Comparison of ENCODE assay signal across 1 cellular context in the genomic region with DNA sequence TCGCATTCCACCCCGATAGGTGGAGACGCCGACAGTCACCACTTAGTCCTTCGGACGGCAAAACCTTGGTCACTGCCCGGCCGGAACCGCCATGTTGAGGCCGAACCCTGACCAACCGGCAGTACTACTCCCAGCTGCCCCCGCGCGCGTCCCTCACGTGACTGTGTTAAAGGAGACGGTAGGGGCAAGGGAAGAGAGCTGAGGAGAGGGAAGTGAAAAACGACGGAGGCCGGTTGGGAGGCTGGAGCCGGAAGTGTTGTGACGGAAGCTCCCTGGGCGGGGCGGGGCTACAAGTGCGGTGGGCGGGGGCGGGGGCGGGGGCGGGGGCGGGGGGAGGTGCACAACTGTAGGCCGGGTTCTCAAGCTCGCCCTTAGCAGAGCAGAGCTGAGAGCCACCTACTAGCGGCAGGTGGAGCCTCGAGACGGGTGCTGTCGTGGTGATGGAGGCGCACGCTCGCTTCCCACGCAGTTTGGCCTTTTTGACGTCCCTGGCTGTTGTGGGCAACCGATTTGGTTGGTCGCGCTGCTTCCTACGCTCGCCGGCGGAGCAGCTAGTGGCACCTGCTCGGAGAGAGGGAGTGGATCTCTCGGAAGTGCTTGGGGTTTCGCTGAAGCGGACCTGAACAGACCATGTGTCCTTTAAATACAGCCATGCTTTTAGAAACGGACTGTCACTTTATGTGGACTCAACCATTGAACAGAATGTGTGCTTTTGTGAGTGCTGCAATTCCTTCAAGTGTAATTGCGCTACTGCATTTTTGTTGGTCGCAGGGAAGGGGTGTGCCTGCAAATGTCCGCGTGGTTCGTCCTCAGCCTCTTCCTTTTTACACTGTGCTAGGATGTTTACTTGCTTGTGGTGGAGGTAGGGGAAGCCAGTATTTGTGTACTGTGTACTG.
TF ChIP-seq lines count a peak whose summit lies in the region.

A gene with protein sequence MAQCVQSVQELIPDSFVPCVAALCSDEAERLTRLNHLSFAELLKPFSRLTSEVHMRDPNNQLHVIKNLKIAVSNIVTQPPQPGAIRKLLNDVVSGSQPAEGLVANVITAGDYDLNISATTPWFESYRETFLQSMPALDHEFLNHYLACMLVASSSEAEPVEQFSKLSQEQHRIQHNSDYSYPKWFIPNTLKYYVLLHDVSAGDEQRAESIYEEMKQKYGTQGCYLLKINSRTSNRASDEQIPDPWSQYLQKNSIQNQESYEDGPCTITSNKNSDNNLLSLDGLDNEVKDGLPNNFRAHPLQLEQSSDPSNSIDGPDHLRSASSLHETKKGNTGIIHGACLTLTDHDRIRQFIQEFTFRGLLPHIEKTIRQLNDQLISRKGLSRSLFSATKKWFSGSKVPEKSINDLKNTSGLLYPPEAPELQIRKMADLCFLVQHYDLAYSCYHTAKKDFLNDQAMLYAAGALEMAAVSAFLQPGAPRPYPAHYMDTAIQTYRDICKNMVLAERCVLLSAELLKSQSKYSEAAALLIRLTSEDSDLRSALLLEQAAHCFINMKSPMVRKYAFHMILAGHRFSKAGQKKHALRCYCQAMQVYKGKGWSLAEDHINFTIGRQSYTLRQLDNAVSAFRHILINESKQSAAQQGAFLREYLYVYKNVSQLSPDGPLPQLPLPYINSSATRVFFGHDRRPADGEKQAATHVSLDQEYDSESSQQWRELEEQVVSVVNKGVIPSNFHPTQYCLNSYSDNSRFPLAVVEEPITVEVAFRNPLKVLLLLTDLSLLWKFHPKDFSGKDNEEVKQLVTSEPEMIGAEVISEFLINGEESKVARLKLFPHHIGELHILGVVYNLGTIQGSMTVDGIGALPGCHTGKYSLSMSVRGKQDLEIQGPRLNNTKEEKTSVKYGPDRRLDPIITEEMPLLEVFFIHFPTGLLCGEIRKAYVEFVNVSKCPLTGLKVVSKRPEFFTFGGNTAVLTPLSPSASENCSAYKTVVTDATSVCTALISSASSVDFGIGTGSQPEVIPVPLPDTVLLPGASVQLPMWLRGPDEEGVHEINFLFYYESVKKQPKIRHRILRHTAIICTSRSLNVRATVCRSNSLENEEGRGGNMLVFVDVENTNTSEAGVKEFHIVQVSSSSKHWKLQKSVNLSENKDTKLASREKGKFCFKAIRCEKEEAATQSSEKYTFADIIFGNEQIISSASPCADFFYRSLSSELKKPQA (N-terminal part only) (minus strand): TSS at position 130 of the 896 bp plus-strand sequence. CDS start 364 bp downstream, outside the sequence.

TF ChIP-seq in HepG2, 621 proteins besides CTCF, POLR2A, EP300 and RAD21 (continued from another document and continues in another):
- TF ChIP-seq, protein P1, sequence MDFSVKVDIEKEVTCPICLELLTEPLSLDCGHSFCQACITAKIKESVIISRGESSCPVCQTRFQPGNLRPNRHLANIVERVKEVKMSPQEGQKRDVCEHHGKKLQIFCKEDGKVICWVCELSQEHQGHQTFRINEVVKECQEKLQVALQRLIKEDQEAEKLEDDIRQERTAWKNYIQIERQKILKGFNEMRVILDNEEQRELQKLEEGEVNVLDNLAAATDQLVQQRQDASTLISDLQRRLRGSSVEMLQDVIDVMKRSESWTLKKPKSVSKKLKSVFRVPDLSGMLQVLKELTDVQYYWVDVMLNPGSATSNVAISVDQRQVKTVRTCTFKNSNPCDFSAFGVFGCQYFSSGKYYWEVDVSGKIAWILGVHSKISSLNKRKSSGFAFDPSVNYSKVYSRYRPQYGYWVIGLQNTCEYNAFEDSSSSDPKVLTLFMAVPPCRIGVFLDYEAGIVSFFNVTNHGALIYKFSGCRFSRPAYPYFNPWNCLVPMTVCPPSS (IDR thresholded peaks at IDR 0.05): no peak
- TF ChIP-seq ATF7-NPFF (CRISPR knock-in tag; IDR thresholded peaks at IDR 0.05; ENCODE audit: low read depth): peak; percentile 55; the same call in 1 of the 2 replicates
- TF ChIP-seq, protein P2, sequence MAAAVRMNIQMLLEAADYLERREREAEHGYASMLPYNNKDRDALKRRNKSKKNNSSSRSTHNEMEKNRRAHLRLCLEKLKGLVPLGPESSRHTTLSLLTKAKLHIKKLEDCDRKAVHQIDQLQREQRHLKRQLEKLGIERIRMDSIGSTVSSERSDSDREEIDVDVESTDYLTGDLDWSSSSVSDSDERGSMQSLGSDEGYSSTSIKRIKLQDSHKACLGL (CRISPR knock-in tag; IDR thresholded peaks at IDR 0.05): peak; percentile 63
- TF ChIP-seq HDAC1 (CRISPR knock-in tag; IDR thresholded peaks at IDR 0.05): peak; percentile 73; the same call in 1 of the 2 replicates
- TF ChIP-seq PRPF4 (IDR thresholded peaks at IDR 0.05; ENCODE audit: low read depth, low read length, poor library complexity, severe bottlenecking): no peak
- TF ChIP-seq ZNF629 (CRISPR knock-in tag; conservative IDR thresholded peaks at IDR 0.05): peak; percentile 52
- TF ChIP-seq, protein P3, sequence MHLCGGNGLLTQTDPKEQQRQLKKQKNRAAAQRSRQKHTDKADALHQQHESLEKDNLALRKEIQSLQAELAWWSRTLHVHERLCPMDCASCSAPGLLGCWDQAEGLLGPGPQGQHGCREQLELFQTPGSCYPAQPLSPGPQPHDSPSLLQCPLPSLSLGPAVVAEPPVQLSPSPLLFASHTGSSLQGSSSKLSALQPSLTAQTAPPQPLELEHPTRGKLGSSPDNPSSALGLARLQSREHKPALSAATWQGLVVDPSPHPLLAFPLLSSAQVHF (CRISPR knock-in tag; IDR thresholded peaks at IDR 0.05): 0 out of 2 replicates have a peak, but pooled peaks have one; percentile 60
- 0 out of 2 replicates have a peak, but pooled peaks have one; percentile 64 for TF ChIP-seq ZSCAN29 (CRISPR knock-in tag; conservative IDR thresholded peaks at IDR 0.05)
- TF ChIP-seq HMG20A (CRISPR knock-in tag; IDR thresholded peaks at IDR 0.05; ENCODE audit: borderline replicate concordance): 0 out of 2 replicates have a peak, but pooled peaks have one; percentile 6
- peak; percentile 57; the same call in 1 of the 2 replicates for TF ChIP-seq CREM (IDR thresholded peaks at IDR 0.05)
- no peak for TF ChIP-seq CREM (CRISPR knock-in tag; IDR thresholded peaks at IDR 0.05)
- peak; percentile 5; the same call in 1 of the 2 replicates for TF ChIP-seq EED (CRISPR knock-in tag; IDR thresholded peaks at IDR 0.05)
- no peak for TF ChIP-seq HOXD1 (CRISPR knock-in tag; IDR thresholded peaks at IDR 0.05)
- TF ChIP-seq ETV5 (CRISPR knock-in tag; IDR thresholded peaks at IDR 0.05; ENCODE audit: borderline replicate concordance): 0 out of 2 replicates have a peak, but pooled peaks have one; percentile 60
- TF ChIP-seq ZNF460 (CRISPR knock-in tag; IDR thresholded peaks at IDR 0.05; ENCODE audit: borderline replicate concordance): no peak
- no peak for TF ChIP-seq TBP (CRISPR knock-in tag; IDR thresholded peaks at IDR 0.05)
- TF ChIP-seq, protein P4, sequence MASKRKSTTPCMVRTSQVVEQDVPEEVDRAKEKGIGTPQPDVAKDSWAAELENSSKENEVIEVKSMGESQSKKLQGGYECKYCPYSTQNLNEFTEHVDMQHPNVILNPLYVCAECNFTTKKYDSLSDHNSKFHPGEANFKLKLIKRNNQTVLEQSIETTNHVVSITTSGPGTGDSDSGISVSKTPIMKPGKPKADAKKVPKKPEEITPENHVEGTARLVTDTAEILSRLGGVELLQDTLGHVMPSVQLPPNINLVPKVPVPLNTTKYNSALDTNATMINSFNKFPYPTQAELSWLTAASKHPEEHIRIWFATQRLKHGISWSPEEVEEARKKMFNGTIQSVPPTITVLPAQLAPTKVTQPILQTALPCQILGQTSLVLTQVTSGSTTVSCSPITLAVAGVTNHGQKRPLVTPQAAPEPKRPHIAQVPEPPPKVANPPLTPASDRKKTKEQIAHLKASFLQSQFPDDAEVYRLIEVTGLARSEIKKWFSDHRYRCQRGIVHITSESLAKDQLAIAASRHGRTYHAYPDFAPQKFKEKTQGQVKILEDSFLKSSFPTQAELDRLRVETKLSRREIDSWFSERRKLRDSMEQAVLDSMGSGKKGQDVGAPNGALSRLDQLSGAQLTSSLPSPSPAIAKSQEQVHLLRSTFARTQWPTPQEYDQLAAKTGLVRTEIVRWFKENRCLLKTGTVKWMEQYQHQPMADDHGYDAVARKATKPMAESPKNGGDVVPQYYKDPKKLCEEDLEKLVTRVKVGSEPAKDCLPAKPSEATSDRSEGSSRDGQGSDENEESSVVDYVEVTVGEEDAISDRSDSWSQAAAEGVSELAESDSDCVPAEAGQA (IDR thresholded peaks at IDR 0.05; ENCODE audit: low read depth): peak; percentile 44; the same call in 1 of the 2 replicates
- TF ChIP-seq, protein P4 (CRISPR knock-in tag; IDR thresholded peaks at IDR 0.05; ENCODE audit: borderline replicate concordance): no peak
- no peak for TF ChIP-seq SRSF9 (IDR thresholded peaks at IDR 0.05; ENCODE audit: borderline replicate concordance, insufficient read depth, low read depth, low read length, poor library complexity, severe bottlenecking)
- peak; percentile 52; the same call in 1 of the 2 replicates for TF ChIP-seq FOXC1 (CRISPR knock-in tag; IDR thresholded peaks at IDR 0.05; ENCODE audit: borderline replicate concordance)
- TF ChIP-seq, protein P5, sequence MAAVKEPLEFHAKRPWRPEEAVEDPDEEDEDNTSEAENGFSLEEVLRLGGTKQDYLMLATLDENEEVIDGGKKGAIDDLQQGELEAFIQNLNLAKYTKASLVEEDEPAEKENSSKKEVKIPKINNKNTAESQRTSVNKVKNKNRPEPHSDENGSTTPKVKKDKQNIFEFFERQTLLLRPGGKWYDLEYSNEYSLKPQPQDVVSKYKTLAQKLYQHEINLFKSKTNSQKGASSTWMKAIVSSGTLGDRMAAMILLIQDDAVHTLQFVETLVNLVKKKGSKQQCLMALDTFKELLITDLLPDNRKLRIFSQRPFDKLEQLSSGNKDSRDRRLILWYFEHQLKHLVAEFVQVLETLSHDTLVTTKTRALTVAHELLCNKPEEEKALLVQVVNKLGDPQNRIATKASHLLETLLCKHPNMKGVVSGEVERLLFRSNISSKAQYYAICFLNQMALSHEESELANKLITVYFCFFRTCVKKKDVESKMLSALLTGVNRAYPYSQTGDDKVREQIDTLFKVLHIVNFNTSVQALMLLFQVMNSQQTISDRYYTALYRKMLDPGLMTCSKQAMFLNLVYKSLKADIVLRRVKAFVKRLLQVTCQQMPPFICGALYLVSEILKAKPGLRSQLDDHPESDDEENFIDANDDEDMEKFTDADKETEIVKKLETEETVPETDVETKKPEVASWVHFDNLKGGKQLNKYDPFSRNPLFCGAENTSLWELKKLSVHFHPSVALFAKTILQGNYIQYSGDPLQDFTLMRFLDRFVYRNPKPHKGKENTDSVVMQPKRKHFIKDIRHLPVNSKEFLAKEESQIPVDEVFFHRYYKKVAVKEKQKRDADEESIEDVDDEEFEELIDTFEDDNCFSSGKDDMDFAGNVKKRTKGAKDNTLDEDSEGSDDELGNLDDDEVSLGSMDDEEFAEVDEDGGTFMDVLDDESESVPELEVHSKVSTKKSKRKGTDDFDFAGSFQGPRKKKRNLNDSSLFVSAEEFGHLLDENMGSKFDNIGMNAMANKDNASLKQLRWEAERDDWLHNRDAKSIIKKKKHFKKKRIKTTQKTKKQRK (IDR thresholded peaks at IDR 0.05; ENCODE audit: low read length): no peak
- TF ChIP-seq ZNF30 (CRISPR knock-in tag; IDR thresholded peaks at IDR 0.05): no peak
- TF ChIP-seq TEAD2 (CRISPR knock-in tag; IDR thresholded peaks at IDR 0.05): 0 out of 2 replicates have a peak, but pooled peaks have one; percentile 35
- peak; percentile 36 to 55; a peak in 1 of 4 replicates for TF ChIP-seq KLF16 (CRISPR knock-in tag; IDR thresholded peaks at IDR 0.05)
- peak; percentile 92 for TF ChIP-seq ZSCAN21 (CRISPR knock-in tag; IDR thresholded peaks at IDR 0.05; ENCODE audit: borderline replicate concordance)
- TF ChIP-seq SP5 (CRISPR knock-in tag; IDR thresholded peaks at IDR 0.05; ENCODE audit: borderline replicate concordance, low read depth): no peak
- peak; percentile 86; the same call in 1 of the 2 replicates for TF ChIP-seq RBFOX2 (IDR thresholded peaks at IDR 0.05; ENCODE audit: low read depth, low read length)
